In the genomic region with DNA sequence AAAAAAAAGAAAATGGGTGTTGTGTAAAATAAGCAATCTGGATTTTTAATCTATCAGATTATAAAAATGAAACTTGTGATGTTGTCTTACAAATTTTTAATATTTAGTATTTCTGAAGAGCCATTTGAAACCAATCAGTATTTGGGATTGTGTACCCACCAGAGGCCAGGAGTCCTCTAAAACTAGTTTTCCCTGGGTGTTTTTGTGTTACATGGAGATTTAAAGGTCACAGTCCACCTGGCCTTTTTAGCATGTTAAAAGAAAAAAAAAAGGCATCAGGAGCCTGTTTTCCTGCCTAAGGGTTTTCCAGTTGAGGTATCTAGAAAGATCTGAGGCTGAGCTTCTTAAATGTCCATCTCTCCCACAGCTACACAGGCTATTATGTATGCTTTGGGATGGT, we compare ENCODE assay signal across 17 cellular contexts.
DNase-seq lines count a peak whose midpoint lies in the region; ATAC-seq and TF ChIP-seq lines count a peak whose summit lies in the region.
"Had no signal": no experiment of that assay in that cellular context is flagged by ENCODE, and none has a peak within 500 bp of the region (broad histone marks: within the 10 kb centered on the region; RNA-seq: fewer than 3 reads in every experiment).

No MANE protein-coding gene starts in this region.

- H3K36me3 ChIP-seq in cardiac muscle cell = no peaks in the 10 kb centered on the region
- H3K36me3 ChIP-seq in brain microvascular endothelial cell (replicated peaks) = peaks cover 2% of the 10 kb centered on the region
- H3K36me3 ChIP-seq in vagina = no peaks in the 10 kb centered on the region
- H3K36me3 ChIP-seq: BE2C had no signal

- no peaks in the 10 kb centered on the region for H3K27me3 ChIP-seq in cardiac muscle cell
- H3K27me3 ChIP-seq in brain microvascular endothelial cell (replicated peaks) = no peaks in the 10 kb centered on the region
- H3K27me3 ChIP-seq in vagina = no peaks in the 10 kb centered on the region
- H3K27me3 ChIP-seq: BE2C had no signal

- peaks cover 9% of the 10 kb centered on the region for H3K36me3 Mint-ChIP-seq in nephron (ENCODE audit: low read depth)
- H3K36me3 Mint-ChIP-seq: CD4-positive, CD25-positive, alpha-beta regulatory T cell had no signal

- TF ChIP-seq POLR2A in vagina (IDR thresholded peaks at IDR 0.05) (no peak), GM18505 (IDR thresholded peaks at IDR 0.05; ENCODE audit: borderline replicate concordance, extremely low read depth, insufficient read depth, insufficient read length) (no peak)

- no peak overlapping the region for H3K4me3 Mint-ChIP-seq in nephron
- H3K4me3 Mint-ChIP-seq: CD4-positive, CD25-positive, alpha-beta regulatory T cell had no signal

- H3K4me1 ChIP-seq in cardiac muscle cell (ENCODE audit: low read depth) = peaks cover 3% of the 10 kb centered on the region
- peaks cover 8% of the 10 kb centered on the region for H3K4me1 ChIP-seq in vagina
- H3K4me1 ChIP-seq: BE2C, Caco-2 had no signal

- DNase-seq in cardiac muscle cell (ENCODE audit: low read depth in 1 of 2, low spot score in 1 of 2) = no peak
- no peak for DNase-seq in left cardiac atrium
- no peak for DNase-seq in brain microvascular endothelial cell
- DNase-seq in vagina (ENCODE audit: extremely low spot score in 2 of 2) = no peak
- no peak for DNase-seq in NCI-H2227 (lab: John Stamatoyannopoulos, UW; ENCODE audit: unreplicated experiment)
- DNase-seq in NCI-H2227 treated with DMSO at 0.1 percent for 48 hours (lab: John Stamatoyannopoulos, UW) = no peak
- DNase-seq: BE2C; Caco-2; CD4-positive, CD25-positive, alpha-beta regulatory T cell; DMS153; H7; NCI-H1105; NCI-H2081; NCI-H2171 treated with DMSO at 0.1 percent for 48 hours; Right ventricle myocardium superior had no signal

- no peak for ATAC-seq in left cardiac atrium
- no peak for ATAC-seq in GM18505 (IDR thresholded peaks at IDR 0.05; ENCODE audit: unreplicated experiment)

- H3K27ac Mint-ChIP-seq in nephron = peak overlapping the region; percentile 62 to 84 (median 68)
- H3K27ac Mint-ChIP-seq: CD4-positive, CD25-positive, alpha-beta regulatory T cell had no signal

- in situ Hi-C loops in brain microvascular endothelial cell (cut with HindIII; ENCODE audit: low pct_ligation_motif_present, low sequenced_read_pairs) = no loop called here

- TF ChIP-seq CTCF in cardiac muscle cell (IDR thresholded peaks at IDR 0.05; ENCODE audit: low read depth, low read length) = no peak
- no peak for TF ChIP-seq CTCF in brain microvascular endothelial cell (IDR thresholded peaks at IDR 0.05; ENCODE audit: low read depth, low read length, missing control alignments)
- TF ChIP-seq CTCF in nephron (IDR thresholded peaks at IDR 0.05; ENCODE audit: unreplicated experiment in 3 of 3) = no peak
- no peak for TF ChIP-seq CTCF in vagina (IDR thresholded peaks at IDR 0.05)

- H3K4me1 Mint-ChIP-seq in nephron = peaks cover 35% of the 10 kb centered on the region
- H3K4me1 Mint-ChIP-seq: CD4-positive, CD25-positive, alpha-beta regulatory T cell had no signal

- no peaks in the 10 kb centered on the region for H3K27me3 Mint-ChIP-seq in nephron (ENCODE audit: low read depth)

- no peak overlapping the region for H3K4me3 ChIP-seq in cardiac muscle cell
- no peak overlapping the region for H3K4me3 ChIP-seq in brain microvascular endothelial cell (ENCODE audit: low read depth, low read length)
- H3K4me3 ChIP-seq in vagina = no peak overlapping the region

- no peaks in the 10 kb centered on the region for H3K9me3 ChIP-seq in cardiac muscle cell (ENCODE audit: low read depth)
- no peaks in the 10 kb centered on the region for H3K9me3 ChIP-seq in vagina
- H3K9me3 ChIP-seq: BE2C, Caco-2 had no signal

- intact Hi-C loops in left cardiac atrium (cut with DNase I) (no loop called here), vagina (cut with DNase I) (no loop called here)

- H3K27ac ChIP-seq in cardiac muscle cell = peak overlapping the region; percentile 53
- H3K27ac ChIP-seq in brain microvascular endothelial cell = peak overlapping the region; percentile 28
- H3K27ac ChIP-seq in vagina = peak overlapping the region; percentile 34

- H3K9me3 Mint-ChIP-seq in nephron = peaks cover 9% of the 10 kb centered on the region
